ENCODE assay signal across 18 cellular contexts in genomic region chr11:46511352-46511751, GRCh38.
A peak's percentile ranks its signal among the peaks of the same experiment; 100 is the strongest.
DNase-seq lines count a peak whose midpoint lies in the region; ATAC-seq, FAIRE-seq and TF ChIP-seq lines count a peak whose summit lies in the region.
"Had no signal": no experiment of that assay in that cellular context is flagged by ENCODE, and none has a peak within 500 bp of the region (broad histone marks: within the 10 kb centered on the region; RNA-seq: fewer than 3 reads in every experiment).

No MANE protein-coding gene starts in this region.

- intact Hi-C loops in GM12878 (cut with micrococcal nuclease; ENCODE audit: unreplicated experiment), result no loop called here

- H3K27me3 ChIP-seq in GM12878 (replicated peaks in 1 of 2; ENCODE audit: control insufficient read depth in 2 of 2, insufficient read depth in 2 of 2, low read length in 1 of 2), result no peaks in the 10 kb centered on the region
- H3K27me3 ChIP-seq in liver (ENCODE audit: control insufficient read depth in 4 of 4, insufficient read depth in 4 of 4, low read length in 3 of 4), result no peaks in the 10 kb centered on the region
- no peaks in the 10 kb centered on the region for H3K27me3 ChIP-seq in small intestine (ENCODE audit: control insufficient read depth in 2 of 2, insufficient read depth in 2 of 2, low read length in 2 of 2)

- TSS peak; percentile 33 for BruUV-seq in GM12878 (replicated peaks; lab: Mats Ljungman, UMichigan)

- no peaks in the 10 kb centered on the region for H3K9me3 ChIP-seq in GM12878 (replicated peaks; ENCODE audit: control insufficient read depth, insufficient read depth, low read length)
- H3K9me3 ChIP-seq in liver (ENCODE audit: control insufficient read depth in 4 of 4, low read length in 3 of 4), result no peaks in the 10 kb centered on the region
- no peaks in the 10 kb centered on the region for H3K9me3 ChIP-seq in small intestine (ENCODE audit: control insufficient read depth, low read depth)
- H3K9me3 ChIP-seq: HAP-1 had no signal

- CTCF ChIA-PET in GM12878 (lab: Yijun Ruan, JAX), result interaction anchor here (1.2 to 1.8 kb wide), 2 partner anchors 21 to 29 kb away, joined by 3 to 11 read pairs; no protein-coding TSS in a partner anchor

- H3K27ac ChIP-seq in GM12878 (ENCODE audit: control insufficient read depth, insufficient read depth) (no peak overlapping the region), liver (ENCODE audit: low read depth in 1 of 2, low read length in 2 of 2) (no peak overlapping the region), small intestine (ENCODE audit: low read depth in 1 of 2, low read length in 1 of 2) (peak overlapping the region in 1 of 2 donors; percentile 44)

- in situ Hi-C loops in GM12878 (cut with MboI), result no loop called here

- H3K27me3 Mint-ChIP-seq in activated T-cell treated with anti-CD3 and anti-CD28 coated beads, Interleukin-2, amount 50 U/mL, for 24 hours, result no peaks in the 10 kb centered on the region
- H3K27me3 Mint-ChIP-seq: B cell; CD4-positive, alpha-beta T cell had no signal

- no peak overlapping the region for H3K4me3 Mint-ChIP-seq in activated T-cell treated with anti-CD3 and anti-CD28 coated beads, Interleukin-2, amount 50 U/mL, for 24 hours
- H3K4me3 Mint-ChIP-seq: B cell; CD4-positive, alpha-beta T cell had no signal

- peaks cover 44% of the 10 kb centered on the region for H3K36me3 Mint-ChIP-seq in activated T-cell treated with anti-CD3 and anti-CD28 coated beads, Interleukin-2, amount 50 U/mL, for 24 hours (ENCODE audit: low read depth)

- RAD21 ChIA-PET in GM12878 (lab: Charles Lee; ENCODE audit: unreplicated experiment), result interaction anchor here (1.7 kb wide), 1 partner anchor 29 kb away, joined by 5 read pairs; no protein-coding TSS in a partner anchor

- no peak for DNase-seq in activated T-cell treated with anti-CD3 and anti-CD28 coated beads, Interleukin-2, amount 50 U/mL, for 24 hours
- DNase-seq in activated T-cell treated with anti-CD3 and anti-CD28 coated beads, Interleukin-2, amount 50 U/mL, for 48 hours, result no peak
- no peak for DNase-seq in GM12878 (ENCODE audit: low read depth, low spot score)
- DNase-seq in small intestine, result peak; percentile 63
- DNase-seq in AG08395 (ENCODE audit: low spot score), result no peak
- no peak for DNase-seq in NCI-H446 (lab: John Stamatoyannopoulos, UW)
- no peak for DNase-seq in AG20443 (ENCODE audit: low spot score)
- DNase-seq: 8988T; C1 segment of cervical spinal cord; CD4-positive, alpha-beta T cell; DMS79 had no signal

- SMC1A ChIA-PET in GM12878 (lab: Charles Lee; ENCODE audit: uncharacterized antibody, unreplicated experiment), result interaction anchor here (1.4 to 1.7 kb wide), 2 partner anchors 7 to 21 kb away, joined by 4 to 6 read pairs; no protein-coding TSS in a partner anchor

- H3K9me3 Mint-ChIP-seq in activated T-cell treated with anti-CD3 and anti-CD28 coated beads, Interleukin-2, amount 50 U/mL, for 24 hours, result no peaks in the 10 kb centered on the region
- H3K9me3 Mint-ChIP-seq: CD4-positive, alpha-beta T cell had no signal

- H3K4me2 ChIP-seq in GM12878 (ENCODE audit: control insufficient read depth, insufficient read depth), result no peak overlapping the region

- TF ChIP-seq EP300 in GM12878 (IDR thresholded peaks at IDR 0.05; ENCODE audit: borderline replicate concordance in 1 of 2, control insufficient read depth in 1 of 2, low read depth in 2 of 2, low read length in 2 of 2), result no peak

- TF ChIP-seq POLR2A in GM12878 (IDR thresholded peaks at IDR 0.05; ENCODE audit: low read depth, low read length), result no peak

- H3K4me1 ChIP-seq in GM12878 (ENCODE audit: control insufficient read depth, insufficient read depth, low read length), result no peaks in the 10 kb centered on the region
- peaks cover 1 to 37% (median 22%) of the 10 kb centered on the region in 4 donors for H3K4me1 ChIP-seq in liver (ENCODE audit: control insufficient read depth in 4 of 4, insufficient read depth in 4 of 4, low read length in 3 of 4)
- H3K4me1 ChIP-seq in small intestine (ENCODE audit: control insufficient read depth in 2 of 2, insufficient read depth in 1 of 2, low read depth in 1 of 2, low read length in 1 of 2), result peaks cover 2 to 5% of the 10 kb centered on the region in 2 donors
- H3K4me1 ChIP-seq: HAP-1 had no signal

- no peaks in the 10 kb centered on the region for H4K20me1 ChIP-seq in GM12878 (ENCODE audit: control insufficient read depth, insufficient read depth)

- ATAC-seq in GM12878, result no peak

- no peak overlapping the region for H2AFZ ChIP-seq in GM12878 (ENCODE audit: control insufficient read depth, low read depth, low read length)

- no peak for FAIRE-seq in GM12878 (lab: Jason Lieb, UNC)
- FAIRE-seq in small intestine (lab: Jason Lieb, UNC), result no peak
- FAIRE-seq: GM12892, GM19239, H1, HTR-8/SVneo had no signal

- H3K27ac Mint-ChIP-seq in activated T-cell treated with anti-CD3 and anti-CD28 coated beads, Interleukin-2, amount 50 U/mL, for 24 hours, result peak overlapping the region; percentile 1
- H3K27ac Mint-ChIP-seq: B cell; CD4-positive, alpha-beta T cell had no signal

- POLR2A ChIA-PET in GM12878 (lab: Charles Lee), result no interaction called here

- peaks cover 2% of the 10 kb centered on the region; the same call in 1 of the 2 replicates for H3K79me2 ChIP-seq in GM12878 (ENCODE audit: control insufficient read depth, insufficient read depth, low read length)

- TF ChIP-seq RAD21 in GM12878 (IDR thresholded peaks at IDR 0.05; ENCODE audit: insufficient read depth, low read depth, low read length) (no peak), liver (IDR thresholded peaks at IDR 0.05) (peak in 1 of 2 donors; percentile 7)

- TF ChIP-seq CTCF in GM12878 (IDR thresholded peaks at IDR 0.05 in 2 of 3, conservative IDR thresholded peaks at IDR 0.05 in 1 of 3; ENCODE audit: control insufficient read depth in 2 of 3, extremely low read depth in 1 of 3, insufficient read depth in 1 of 3, low read depth in 3 of 3, low read length in 3 of 3) (no peak), liver (IDR thresholded peaks at IDR 0.05; ENCODE audit: low read depth, low read length, missing input control) (no peak)

- WGBS in GM12878 (ENCODE audit: insufficient coverage, insufficient replicate concordance, low lambda C conversion rate, missing lambda C conversion rate), result 100% methylated on average over 2 of the region's 2 CpGs
- 29% methylated on average over 2 of the region's 2 CpGs for WGBS in liver
- WGBS in small intestine, 3 donors, result 22 to 61% (median 38%) methylated on average over 2 of the region's 2 CpGs

- peaks cover 2 to 5% of the 10 kb centered on the region in 2 experiments for H3K36me3 ChIP-seq in GM12878 (ENCODE audit: control insufficient read depth in 2 of 2, insufficient read depth in 2 of 2, low read length in 1 of 2)
- peaks cover 0 to 13% (median 7%) of the 10 kb centered on the region in 4 donors for H3K36me3 ChIP-seq in liver (ENCODE audit: control insufficient read depth in 4 of 4, insufficient read depth in 3 of 4, low read depth in 1 of 4, low read length in 3 of 4)
- H3K36me3 ChIP-seq in small intestine (ENCODE audit: control insufficient read depth in 2 of 2, insufficient read depth in 2 of 2, low read length in 2 of 2), result peaks cover 5 to 10% of the 10 kb centered on the region in 2 donors
- H3K36me3 ChIP-seq: HAP-1 had no signal

- H3K4me3 ChIP-seq in GM12878, result no peak overlapping the region
- no peak overlapping the region for H3K4me3 ChIP-seq in liver (ENCODE audit: low read depth in 1 of 3, low read length in 3 of 3)
- no peak overlapping the region for H3K4me3 ChIP-seq in small intestine (ENCODE audit: low read depth in 1 of 2, low read length in 2 of 2)
- H3K4me3 ChIP-seq: HAP-1 had no signal

- H3K9ac ChIP-seq in GM12878 (ENCODE audit: control insufficient read depth, insufficient read depth, low read length) (no peak overlapping the region), liver (ENCODE audit: low read depth in 1 of 2, low read length in 2 of 2) (no peak overlapping the region)

- H3K4me1 Mint-ChIP-seq in activated T-cell treated with anti-CD3 and anti-CD28 coated beads, Interleukin-2, amount 50 U/mL, for 24 hours (ENCODE audit: low read depth), result peaks cover 9% of the 10 kb centered on the region
- H3K4me1 Mint-ChIP-seq: B cell had no signal

TF ChIP-seq in GM12878, 131 proteins besides CTCF, POLR2A, EP300 and RAD21 (continues in another document):
- TF ChIP-seq TAF1 (IDR thresholded peaks at IDR 0.05; ENCODE audit: borderline replicate concordance, low read depth, low read length), result no peak

TF ChIP-seq in liver, 16 proteins besides CTCF, POLR2A, EP300 and RAD21 (continues in another document):
- TF ChIP-seq SP1 (IDR thresholded peaks at IDR 0.05) (peak; percentile 88), GABPA (IDR thresholded peaks at IDR 0.05 in 1 of 2, conservative IDR thresholded peaks at IDR 0.05 in 1 of 2) (no peak), ATF3 (IDR thresholded peaks at IDR 0.05) (no peak), YY1 (IDR thresholded peaks at IDR 0.05) (peak; percentile 39), NR2F2 (IDR thresholded peaks at IDR 0.05) (no peak), HNF4A (conservative IDR thresholded peaks at IDR 0.05) (peak; percentile 76 to 82), FOXA1 (IDR thresholded peaks at IDR 0.05) (no peak), ZBTB33 (IDR thresholded peaks at IDR 0.05) (peak; percentile 69), TAF1 (conservative IDR thresholded peaks at IDR 0.05) (no peak), RXRA (IDR thresholded peaks at IDR 0.05) (peak; percentile 91 to 93), EGR1 (IDR thresholded peaks at IDR 0.05; ENCODE audit: low read depth in 2 of 2) (peak in 1 of 2 donors; percentile 21)
